Comparison of ENCODE assay signal across 8 cellular contexts in genomic region chr10:120735773-120736371, GRCh38.
DNase-seq lines count a peak whose midpoint lies in the region; ATAC-seq and TF ChIP-seq lines count a peak whose summit lies in the region.

No MANE protein-coding gene starts in this region.

- intact Hi-C loops in activated CD4-positive, alpha-beta T cell treated with anti-CD3 and anti-CD28 coated beads for 36 hours (cut with DNase I, micrococcal nuclease) = loop anchor here (1.0 to 5.0 kb wide), 3 partner anchors 313 to 514 kb away; no protein-coding TSS in a partner anchor

- peaks cover 4% of the 10 kb centered on the region for H3K27me3 Mint-ChIP-seq in activated CD4-positive, alpha-beta T cell treated with anti-CD3 and anti-CD28 coated beads for 36 hours
- peaks cover 6% of the 10 kb centered on the region in 2 donors for H3K27me3 Mint-ChIP-seq in CD8-positive, alpha-beta memory T cell

- H3K9me3 ChIP-seq in Karpas-422 (ENCODE audit: low read length) = no peaks in the 10 kb centered on the region
- H3K9me3 ChIP-seq in CD8-positive, alpha-beta memory T cell (ENCODE audit: low read length) = no peaks in the 10 kb centered on the region

- POLR2A ChIA-PET in activated CD4-positive, alpha-beta T cell treated with anti-CD3 and anti-CD28 coated beads for 36 hours (lab: Charles Lee) = no interaction called here
- POLR2A ChIA-PET in CD8-positive, alpha-beta memory T cell (lab: Charles Lee) = no interaction called here

- H3K27ac ChIP-seq in Karpas-422 (ENCODE audit: low read length) = no peak overlapping the region
- no peak overlapping the region for H3K27ac ChIP-seq in CD8-positive, alpha-beta memory T cell (ENCODE audit: low read depth, low read length)

- no peak overlapping the region for H2AFZ ChIP-seq in Karpas-422 (ENCODE audit: low read length)

- no peaks in the 10 kb centered on the region for H4K20me1 ChIP-seq in Karpas-422 (ENCODE audit: insufficient read depth, low read depth, low read length)

- no peaks in the 10 kb centered on the region for H3K36me3 ChIP-seq in Karpas-422 (ENCODE audit: insufficient read depth, low read length)
- H3K36me3 ChIP-seq in CD8-positive, alpha-beta memory T cell (ENCODE audit: insufficient read depth, low read length) = no peaks in the 10 kb centered on the region

- CTCF ChIA-PET in activated CD4-positive, alpha-beta T cell treated with anti-CD3 and anti-CD28 coated beads for 36 hours (lab: Charles Lee) = interaction anchor here (0.8 to 1.4 kb wide), 5 partner anchors 10 to 1253 kb away, joined by 3 read pairs; partner anchors contain the start of gene TACC2
- CTCF ChIA-PET in CD8-positive, alpha-beta memory T cell (lab: Charles Lee) = interaction anchor here (1.6 kb wide), 1 partner anchor 29 kb away, joined by 3 read pairs; no protein-coding TSS in a partner anchor

- no peaks in the 10 kb centered on the region for H3K9me2 ChIP-seq in Karpas-422 (replicated peaks; ENCODE audit: insufficient read depth, low read length)

- H3K27ac Mint-ChIP-seq in activated CD4-positive, alpha-beta T cell treated with anti-CD3 and anti-CD28 coated beads for 36 hours = no peak overlapping the region
- H3K27ac Mint-ChIP-seq in CD8-positive, alpha-beta memory T cell = no peak overlapping the region

- H3K9me3 Mint-ChIP-seq in activated CD4-positive, alpha-beta T cell treated with anti-CD3 and anti-CD28 coated beads for 36 hours (ENCODE audit: low read depth) = no peaks in the 10 kb centered on the region
- H3K9me3 Mint-ChIP-seq in CD8-positive, alpha-beta memory T cell = no peaks in the 10 kb centered on the region

- H3K27me3 ChIP-seq in Karpas-422 (ENCODE audit: low read length) = no peaks in the 10 kb centered on the region
- no peaks in the 10 kb centered on the region for H3K27me3 ChIP-seq in CD8-positive, alpha-beta memory T cell (ENCODE audit: insufficient read depth, low read length, poor library complexity, severe bottlenecking)

- peak; percentile 63 for DNase-seq in SKM-1 (lab: John Stamatoyannopoulos, UW; ENCODE audit: unreplicated experiment)
- no peak for DNase-seq in SKM-1 treated with dmso at 0.1 percent for 144 hours (lab: John Stamatoyannopoulos, UW; ENCODE audit: unreplicated experiment)
- peak; percentile 80 for DNase-seq in Karpas-422
- peak; percentile 44 for DNase-seq in iris pigment epithelial cell (ENCODE audit: low read depth)
- DNase-seq in activated CD4-positive, alpha-beta T cell treated with anti-CD3 and anti-CD28 coated beads for 36 hours = no peak
- DNase-seq in CD8-positive, alpha-beta memory T cell = no peak
- no peak for DNase-seq in globus pallidus (ENCODE audit: low spot score)

- no peaks in the 10 kb centered on the region for H3K4me1 ChIP-seq in Karpas-422 (ENCODE audit: low read length)
- no peaks in the 10 kb centered on the region for H3K4me1 ChIP-seq in CD8-positive, alpha-beta memory T cell (ENCODE audit: insufficient read depth, low read length)

- H3K4me3 ChIP-seq in Karpas-422 (ENCODE audit: low read length) (no peak overlapping the region), WI38 (ENCODE audit: low read depth, low read length) (no peak overlapping the region)
- no peak overlapping the region for H3K4me3 ChIP-seq in CD8-positive, alpha-beta memory T cell (ENCODE audit: low read length)

- no peak overlapping the region for H3K4me2 ChIP-seq in Karpas-422 (ENCODE audit: low read depth, low read length, poor library complexity, severe bottlenecking)

- no peak overlapping the region for H3K9ac ChIP-seq in Karpas-422 (ENCODE audit: low read length)

- ATAC-seq in activated CD4-positive, alpha-beta T cell treated with anti-CD3 and anti-CD28 coated beads for 36 hours = no peak

- no peaks in the 10 kb centered on the region for H3K79me2 ChIP-seq in Karpas-422 (ENCODE audit: low read length)

- no peaks in the 10 kb centered on the region for H3K4me1 Mint-ChIP-seq in activated CD4-positive, alpha-beta T cell treated with anti-CD3 and anti-CD28 coated beads for 36 hours
- H3K4me1 Mint-ChIP-seq in CD8-positive, alpha-beta memory T cell = no peaks in the 10 kb centered on the region

- H3K4me3 Mint-ChIP-seq in activated CD4-positive, alpha-beta T cell treated with anti-CD3 and anti-CD28 coated beads for 36 hours = no peak overlapping the region
- no peak overlapping the region for H3K4me3 Mint-ChIP-seq in CD8-positive, alpha-beta memory T cell

- H3K36me3 Mint-ChIP-seq in activated CD4-positive, alpha-beta T cell treated with anti-CD3 and anti-CD28 coated beads for 36 hours (ENCODE audit: low read depth) = no peaks in the 10 kb centered on the region
- H3K36me3 Mint-ChIP-seq in CD8-positive, alpha-beta memory T cell = no peaks in the 10 kb centered on the region

- TF ChIP-seq CTCF in WI38 (IDR thresholded peaks at IDR 0.05; ENCODE audit: low read depth, low read length) = peak; percentile 50; the same call in 1 of the 2 replicates

Comparison
In these comparisons a context has a peak if more than half of its experiments do, and no peak if none do; other contexts are left out.
1. DNase-seq: peak in SKM-1 (single experiment), Karpas-422 (single experiment) and iris pigment epithelial cell (single experiment); none in SKM-1 treated with dmso at 0.1 percent for 144 hours (single experiment), activated CD4-positive, alpha-beta T cell treated with anti-CD3 and anti-CD28 coated beads for 36 hours (single experiment), CD8-positive, alpha-beta memory T cell (0 of 5) and globus pallidus (single experiment).